In genomic region chr1:41360074-41361027, GRCh38 we compare ENCODE assay signal across 8 cellular contexts. TPM values are rescaled to one million over a fixed set of nuclear protein-coding genes. Genes with fewer than 3 reads are reported as not detected.
A peak's percentile ranks its signal among the peaks of the same experiment; 100 is the strongest.
DNase-seq lines count a peak whose midpoint lies in the region; ATAC-seq and TF ChIP-seq lines count a peak whose summit lies in the region.

No MANE protein-coding gene starts in this region.

- POLR2A ChIA-PET in BJ (lab: Charles Lee): no interaction called here

- H3K4me3 ChIP-seq in BJ (ENCODE audit: low read depth, low read length): peak overlapping the region; percentile 46
- peak overlapping the region; percentile 63 for H3K4me3 ChIP-seq in HUES6 (ENCODE audit: low read depth, low read length)
- H3K4me3 ChIP-seq in astrocyte of the cerebellum (ENCODE audit: low read depth, low read length): peak overlapping the region; percentile 36

- no peaks in the 10 kb centered on the region for H3K9me3 ChIP-seq in HUES6 (ENCODE audit: control insufficient read depth, insufficient read depth, low read depth, low read length)

- no peak for ATAC-seq in GM21786 (IDR thresholded peaks at IDR 0.05; ENCODE audit: unreplicated experiment)

- H3K36me3 Mint-ChIP-seq in mesothelial cell of epicardium: no peaks in the 10 kb centered on the region

- H3K9ac ChIP-seq in HUES6 (ENCODE audit: low read length): no peak overlapping the region

- peak overlapping the region; percentile 86 for H3K27ac Mint-ChIP-seq in mesothelial cell of epicardium

- in situ Hi-C loops in astrocyte of the cerebellum (cut with HindIII; ENCODE audit: low sequenced_read_pairs) (no loop called here), ACHN (cut with HindIII; ENCODE audit: low pct_ligation_motif_present, low pct_unique_long_range_greater_than_20kb, low sequenced_read_pairs) (no loop called here)

- no peaks in the 10 kb centered on the region for H3K9me3 Mint-ChIP-seq in mesothelial cell of epicardium

- peaks cover 13% of the 10 kb centered on the region for H3K27me3 Mint-ChIP-seq in mesothelial cell of epicardium (ENCODE audit: low read depth)

- CTCF ChIA-PET in BJ (lab: Yijun Ruan, JAX): interaction anchor here (0.8 to 1.3 kb wide), 4 partner anchors 15 to 46 kb away, joined by 3 to 5 read pairs (median 3); no protein-coding TSS in a partner anchor

- DNase-seq in BJ (ENCODE audit: low read depth) (no peak), astrocyte of the cerebellum (ENCODE audit: low read depth) (no peak), mesothelial cell of epicardium (ENCODE audit: low spot score in 2 of 2, unreplicated experiment in 2 of 2) (peak in 1 of 2 experiments; percentile 38), ACHN (no peak), medulla oblongata (ENCODE audit: extremely low spot score) (no peak), NCI-H2227 (lab: John Stamatoyannopoulos, UW; ENCODE audit: unreplicated experiment) (no peak)

- H3K4me1 Mint-ChIP-seq in mesothelial cell of epicardium: peaks cover 67% of the 10 kb centered on the region

- peaks cover 47% of the 10 kb centered on the region for H3K4me1 ChIP-seq in HUES6 (ENCODE audit: control insufficient read depth, insufficient read depth, low read length)

- no peak overlapping the region for H3K27ac ChIP-seq in HUES6 (ENCODE audit: low read depth, low read length)

- H3K4me3 Mint-ChIP-seq in mesothelial cell of epicardium: peak overlapping the region; percentile 56

- no peaks in the 10 kb centered on the region for H3K36me3 ChIP-seq in BJ (ENCODE audit: control insufficient read depth, insufficient read depth, low read length)
- no peaks in the 10 kb centered on the region for H3K36me3 ChIP-seq in HUES6 (ENCODE audit: control insufficient read depth, insufficient read depth, low read length)

- H3K27me3 ChIP-seq in BJ (ENCODE audit: control insufficient read depth, insufficient read depth, low read length): peaks cover 29% of the 10 kb centered on the region
- H3K27me3 ChIP-seq in HUES6 (ENCODE audit: control insufficient read depth, insufficient read depth, low read length): peaks cover 85% of the 10 kb centered on the region

- TF ChIP-seq CTCF in BJ (IDR thresholded peaks at IDR 0.05; ENCODE audit: insufficient read depth, low read depth, low read length) (no peak), astrocyte of the cerebellum (IDR thresholded peaks at IDR 0.05; ENCODE audit: low read depth, low read length, missing control alignments) (no peak), mesothelial cell of epicardium (IDR thresholded peaks at IDR 0.05; ENCODE audit: unreplicated experiment) (no peak)

RNA-seq across cellular contexts. Expression of gene FOXO6, which starts 0.9 kb away (rescaled TPM):
- 0.02 TPM in 1 of 2 replicates, not detected in the other for polyA plus RNA-seq in BJ (2011; rRNA removed)
- polyA minus RNA-seq in BJ (2011; rRNA and poly(A)+ RNA removed): not detected in 2 replicates
- total RNA-seq in mesothelial cell of epicardium: 34.8 to 38.4 TPM (median 37.4 TPM) in 3 replicates
